ENCODE assay signal across 30 cellular contexts in genomic region chr1:212107481-212107880, GRCh38.
"Had no signal": no experiment of that assay in that cellular context is flagged by ENCODE, and none has a peak within 500 bp of the region (broad histone marks: within the 10 kb centered on the region; RNA-seq: fewer than 3 reads in every experiment).

No MANE protein-coding gene starts in this region.

- H3K27ac Mint-ChIP-seq: activated CD4-positive, alpha-beta memory T cell treated with anti-CD3 and anti-CD28 coated beads, Interleukin-2, amount 10 ng/mL, durations not matched to agents 7 days and 5 days; activated CD4-positive, alpha-beta T cell treated with anti-CD3 and anti-CD28 coated beads, Interleukin-2, amount 10 ng/mL, durations not matched to agents 7 days and 5 days; activated naive CD4-positive, alpha-beta T cell treated with anti-CD3 and anti-CD28 coated beads, Interleukin-2, amount 50 U/mL, for 72 hours; activated T-helper 2 cell treated with anti-CD3 and anti-CD28 coated beads, Interferon-gamma antibody, Interleukin-2, Interleukin-4, amounts not matched to agents 10 μg/mL and 5 μg/mL and 100 μg/mL, durations not matched to agents 14 hours and 24 hours and 36 hours; naive B cell; stimulated activated effector memory CD8-positive, alpha-beta T cell treated with anti-CD3 and anti-CD28 coated beads, Interleukin-12 subunit alpha, Interleukin-12 subunit beta, amount 100 ng/mL, for 72 hours; stimulated activated naive CD8-positive, alpha-beta T cell treated with anti-CD3 and anti-CD28 coated beads, Interleukin-15, amount 100 ng/mL, for 72 hours had no signal

- H3K9me3 ChIP-seq: adrenal gland, body of pancreas, colonic mucosa, left lung, ovary, psoas muscle, sigmoid colon, thyroid gland, upper lobe of left lung, vagina had no signal

- ATAC-seq: activated naive CD4-positive, alpha-beta T cell treated with anti-CD3 and anti-CD28 coated beads, Interleukin-2, amount 50 U/mL, for 72 hours; activated T-cell treated with anti-CD3 and anti-CD28 coated beads, Interleukin-2, amount 50 U/mL, for 4 hours; left lung; psoas muscle; stimulated activated effector memory CD8-positive, alpha-beta T cell treated with anti-CD3 and anti-CD28 coated beads, Interleukin-12 subunit alpha, Interleukin-12 subunit beta, amount 100 ng/mL, for 72 hours; stimulated activated naive CD8-positive, alpha-beta T cell treated with anti-CD3 and anti-CD28 coated beads, Interleukin-15, amount 100 ng/mL, for 72 hours had no signal

- H3K36me3 ChIP-seq: adrenal gland, colonic mucosa, left lung, ovary, sigmoid colon, thyroid gland, upper lobe of left lung, vagina had no signal

- H3K4me1 Mint-ChIP-seq: activated CD4-positive, alpha-beta memory T cell treated with anti-CD3 and anti-CD28 coated beads, Interleukin-2, amount 10 ng/mL, durations not matched to agents 7 days and 5 days; naive B cell; stimulated activated effector memory CD8-positive, alpha-beta T cell treated with anti-CD3 and anti-CD28 coated beads, Interleukin-12 subunit alpha, Interleukin-12 subunit beta, amount 100 ng/mL, for 72 hours; stimulated activated naive CD8-positive, alpha-beta T cell treated with anti-CD3 and anti-CD28 coated beads, Interleukin-15, amount 100 ng/mL, for 72 hours had no signal

- H3K4me3 ChIP-seq: adrenal gland, body of pancreas, colonic mucosa, dorsolateral prefrontal cortex, left lung, ovary, psoas muscle, sigmoid colon, thyroid gland, upper lobe of left lung, vagina had no signal

- H3K4me1 ChIP-seq: adrenal gland, colonic mucosa had no signal

- H3K9me3 Mint-ChIP-seq: activated CD4-positive, alpha-beta memory T cell treated with anti-CD3 and anti-CD28 coated beads, Interleukin-2, amount 10 ng/mL, durations not matched to agents 7 days and 5 days; activated CD4-positive, alpha-beta T cell treated with anti-CD3 and anti-CD28 coated beads, Interleukin-2, amount 10 ng/mL, durations not matched to agents 7 days and 5 days; activated naive CD4-positive, alpha-beta T cell treated with anti-CD3 and anti-CD28 coated beads, Interleukin-2, amount 50 U/mL, for 72 hours; activated T-cell treated with anti-CD3 and anti-CD28 coated beads, Interleukin-2, amount 50 U/mL, for 4 hours; activated T-helper 2 cell treated with anti-CD3 and anti-CD28 coated beads, Interferon-gamma antibody, Interleukin-2, Interleukin-4, amounts not matched to agents 10 μg/mL and 5 μg/mL and 100 μg/mL, durations not matched to agents 14 hours and 24 hours and 36 hours; naive B cell; stimulated activated effector memory CD8-positive, alpha-beta T cell treated with anti-CD3 and anti-CD28 coated beads, Interleukin-12 subunit alpha, Interleukin-12 subunit beta, amount 100 ng/mL, for 72 hours; stimulated activated naive CD8-positive, alpha-beta T cell treated with anti-CD3 and anti-CD28 coated beads, Interleukin-15, amount 100 ng/mL, for 72 hours had no signal

- DNase-seq: activated CD4-positive, alpha-beta memory T cell treated with anti-CD3 and anti-CD28 coated beads, Interleukin-2, amount 10 ng/mL, durations not matched to agents 7 days and 5 days; activated CD4-positive, alpha-beta T cell treated with anti-CD3 and anti-CD28 coated beads for 1 hour; activated CD4-positive, alpha-beta T cell treated with anti-CD3 and anti-CD28 coated beads, Interleukin-2, amount 10 ng/mL, durations not matched to agents 7 days and 5 days; activated CD8-positive, alpha-beta memory T cell treated with anti-CD3 and anti-CD28 coated beads, Interleukin-2, amount 50 U/mL, for 48 hours; activated naive CD4-positive, alpha-beta T cell; activated T-cell treated with anti-CD3 and anti-CD28 coated beads, Interleukin-2, amount 50 U/mL, for 4 hours; adrenal gland; aorta; body of pancreas; cerebellar nuclear complex; colonic mucosa; dorsolateral prefrontal cortex; effector memory CD4-positive, alpha-beta T cell; head of caudate nucleus; kidney glomerular epithelial cell; left lung; mammary epithelial cell; naive B cell; ovary; psoas muscle; sigmoid colon; stimulated activated CD4-positive, alpha-beta T cell treated with anti-CD3 and anti-CD28 coated beads, Interleukin-4, amount 100 ng/mL, for 24 hours; stimulated activated naive CD8-positive, alpha-beta T cell treated with anti-CD3 and anti-CD28 coated beads, Interleukin-15, amount 100 ng/mL, for 72 hours; substantia nigra; thyroid gland; upper lobe of left lung had no signal

- H3K4me3 Mint-ChIP-seq: activated CD4-positive, alpha-beta memory T cell treated with anti-CD3 and anti-CD28 coated beads, Interleukin-2, amount 10 ng/mL, durations not matched to agents 7 days and 5 days; activated CD4-positive, alpha-beta T cell treated with anti-CD3 and anti-CD28 coated beads, Interleukin-2, amount 10 ng/mL, durations not matched to agents 7 days and 5 days; activated T-cell treated with anti-CD3 and anti-CD28 coated beads, Interleukin-2, amount 50 U/mL, for 4 hours; naive B cell; stimulated activated effector memory CD8-positive, alpha-beta T cell treated with anti-CD3 and anti-CD28 coated beads, Interleukin-12 subunit alpha, Interleukin-12 subunit beta, amount 100 ng/mL, for 72 hours; stimulated activated naive CD8-positive, alpha-beta T cell treated with anti-CD3 and anti-CD28 coated beads, Interleukin-15, amount 100 ng/mL, for 72 hours had no signal

- H3K27me3 ChIP-seq: adrenal gland, body of pancreas, colonic mucosa, dorsolateral prefrontal cortex, left lung, ovary, sigmoid colon, thyroid gland, upper lobe of left lung, vagina had no signal

- H3K27me3 Mint-ChIP-seq: activated CD4-positive, alpha-beta memory T cell treated with anti-CD3 and anti-CD28 coated beads, Interleukin-2, amount 10 ng/mL, durations not matched to agents 7 days and 5 days; activated CD4-positive, alpha-beta T cell treated with anti-CD3 and anti-CD28 coated beads, Interleukin-2, amount 10 ng/mL, durations not matched to agents 7 days and 5 days; naive B cell; stimulated activated naive CD8-positive, alpha-beta T cell treated with anti-CD3 and anti-CD28 coated beads, Interleukin-15, amount 100 ng/mL, for 72 hours had no signal

- H3K27ac ChIP-seq: adrenal gland, colonic mucosa, dorsolateral prefrontal cortex, ovary, psoas muscle, sigmoid colon, thyroid gland, vagina had no signal

- H3K36me3 Mint-ChIP-seq: naive B cell had no signal
